Comparison of ENCODE assay signal across 8 cellular contexts in the genomic region with DNA sequence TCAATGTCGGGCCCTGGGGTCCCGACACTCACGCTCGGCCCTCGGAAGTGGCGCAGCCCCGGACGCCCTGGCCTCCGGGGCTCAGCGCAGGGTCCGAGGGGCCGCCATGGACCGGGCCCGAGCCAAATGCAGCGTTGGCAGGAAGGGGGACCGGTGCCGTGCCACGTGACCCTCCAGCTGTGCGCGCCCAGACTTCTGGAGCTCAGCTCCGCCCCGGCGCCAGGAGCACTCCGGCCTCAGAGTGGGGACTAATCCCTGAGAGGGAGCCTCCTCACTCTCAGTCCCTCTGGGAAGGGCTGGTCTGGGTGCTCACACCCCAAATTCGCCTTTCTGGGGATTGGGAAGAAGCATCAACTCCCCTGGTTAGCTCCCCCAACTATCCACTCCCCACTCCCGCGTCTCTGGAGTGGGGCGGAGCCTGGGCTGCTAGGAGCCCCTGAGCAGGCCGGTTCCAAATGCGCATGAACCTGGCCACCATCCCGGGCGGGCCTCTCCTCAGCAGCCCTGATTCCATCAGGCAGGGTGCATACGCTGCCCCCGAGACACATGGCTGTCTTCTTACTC. TPM values are rescaled to one million over a fixed set of nuclear protein-coding genes. Genes with fewer than 3 reads are reported as not detected.
A peak's percentile ranks its signal among the peaks of the same experiment; 100 is the strongest.
DNase-seq lines count a peak whose midpoint lies in the region; ATAC-seq, FAIRE-seq and TF ChIP-seq lines count a peak whose summit lies in the region.

A gene with protein sequence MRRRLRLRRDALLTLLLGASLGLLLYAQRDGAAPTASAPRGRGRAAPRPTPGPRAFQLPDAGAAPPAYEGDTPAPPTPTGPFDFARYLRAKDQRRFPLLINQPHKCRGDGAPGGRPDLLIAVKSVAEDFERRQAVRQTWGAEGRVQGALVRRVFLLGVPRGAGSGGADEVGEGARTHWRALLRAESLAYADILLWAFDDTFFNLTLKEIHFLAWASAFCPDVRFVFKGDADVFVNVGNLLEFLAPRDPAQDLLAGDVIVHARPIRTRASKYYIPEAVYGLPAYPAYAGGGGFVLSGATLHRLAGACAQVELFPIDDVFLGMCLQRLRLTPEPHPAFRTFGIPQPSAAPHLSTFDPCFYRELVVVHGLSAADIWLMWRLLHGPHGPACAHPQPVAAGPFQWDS (minus strand): TSS at position 166 of the 564 bp plus-strand sequence. CDS start 513 bp downstream, outside the sequence.

- peak; percentile 50 for ATAC-seq in GM21360 (IDR thresholded peaks at IDR 0.05; ENCODE audit: unreplicated experiment)

- H3K36me3 ChIP-seq in neural progenitor cell = no peaks in the 10 kb centered on the region

- H3K27me3 ChIP-seq in neural progenitor cell = peaks cover 68% of the 10 kb centered on the region

- peaks cover 49% of the 10 kb centered on the region for H3K27me3 Mint-ChIP-seq in neural progenitor cell (ENCODE audit: insufficient read depth, low read depth)

- DNase-seq in DMS79 treated with DMSO at 0.1 percent for 48 hours (lab: John Stamatoyannopoulos, UW) (peak; percentile 35), NCI-H1092 treated with DMSO at 0.1 percent for 48 hours (lab: John Stamatoyannopoulos, UW) (peak; percentile 57), globus pallidus (ENCODE audit: low spot score) (peak; percentile 66), neural progenitor cell (ENCODE audit: low spot score) (peak; percentile 86), RCC 7860 (ENCODE audit: low spot score) (no peak), NCI-H2029 treated with DMSO at 0.1 percent for 48 hours (lab: John Stamatoyannopoulos, UW) (no peak)
- DNase-seq in activated effector memory CD4-positive, alpha-beta T cell treated with Interleukin-2 at 50 U/mL for 16 hours = peak; percentile 29

- H2AFZ ChIP-seq in neural progenitor cell (replicated peaks) = peak within 1 kb of the TSS; percentile 86

- H3K27ac ChIP-seq in neural progenitor cell = no peak within 1 kb of the TSS

- H3K9me3 ChIP-seq in neural progenitor cell (ENCODE audit: low read depth) = no peaks in the 10 kb centered on the region

- H3K4me3 ChIP-seq in neural progenitor cell = peak within 1 kb of the TSS; percentile 52

- peaks cover 8% of the 10 kb centered on the region for H3K4me1 Mint-ChIP-seq in neural progenitor cell

- H3K79me2 ChIP-seq in neural progenitor cell (ENCODE audit: low read depth) = no peaks in the 10 kb centered on the region

- H3K4me1 ChIP-seq in neural progenitor cell = peaks cover 6% of the 10 kb centered on the region

- H3K27ac Mint-ChIP-seq in neural progenitor cell = no peak within 1 kb of the TSS

- no peak for TF ChIP-seq CTCF in neural progenitor cell (IDR thresholded peaks at IDR 0.05)

- peaks cover 2% of the 10 kb centered on the region for H3K9me3 Mint-ChIP-seq in neural progenitor cell

- no peak for FAIRE-seq in RCC 7860 (lab: Jason Lieb, UNC)

- H3K4me2 ChIP-seq in neural progenitor cell = peak within 1 kb of the TSS; percentile 75

- peaks cover 16% of the 10 kb centered on the region for H4K20me1 ChIP-seq in neural progenitor cell (ENCODE audit: low read depth)

- peak within 1 kb of the TSS; percentile 81 for H3K4me3 Mint-ChIP-seq in neural progenitor cell

- H3K9ac ChIP-seq in neural progenitor cell = no peak within 1 kb of the TSS

- H3F3A ChIP-seq in neural progenitor cell (ENCODE audit: low read depth) = peaks cover 33% of the 10 kb centered on the region

- H3K36me3 Mint-ChIP-seq in neural progenitor cell = peaks cover 7% of the 10 kb centered on the region

RNA-seq across cellular contexts. Expression of the gene that starts here (rescaled TPM):
- total RNA-seq in neural progenitor cell (ENCODE audit: low replicate concordance) = 2.6 and 5.9 TPM in 2 replicates

Comparison
In these comparisons a context has a peak if more than half of its experiments do, and no peak if none do; other contexts are left out.
1. DNase-seq: peak in DMS79 treated with DMSO at 0.1 percent for 48 hours (single experiment), NCI-H1092 treated with DMSO at 0.1 percent for 48 hours (single experiment), activated effector memory CD4-positive, alpha-beta T cell treated with Interleukin-2 at 50 U/mL for 16 hours (single experiment), globus pallidus (single experiment) and neural progenitor cell (single experiment); none in RCC 7860 (single experiment) and NCI-H2029 treated with DMSO at 0.1 percent for 48 hours (single experiment).